8 cellular contexts compared by ENCODE assay signal in the genomic region with DNA sequence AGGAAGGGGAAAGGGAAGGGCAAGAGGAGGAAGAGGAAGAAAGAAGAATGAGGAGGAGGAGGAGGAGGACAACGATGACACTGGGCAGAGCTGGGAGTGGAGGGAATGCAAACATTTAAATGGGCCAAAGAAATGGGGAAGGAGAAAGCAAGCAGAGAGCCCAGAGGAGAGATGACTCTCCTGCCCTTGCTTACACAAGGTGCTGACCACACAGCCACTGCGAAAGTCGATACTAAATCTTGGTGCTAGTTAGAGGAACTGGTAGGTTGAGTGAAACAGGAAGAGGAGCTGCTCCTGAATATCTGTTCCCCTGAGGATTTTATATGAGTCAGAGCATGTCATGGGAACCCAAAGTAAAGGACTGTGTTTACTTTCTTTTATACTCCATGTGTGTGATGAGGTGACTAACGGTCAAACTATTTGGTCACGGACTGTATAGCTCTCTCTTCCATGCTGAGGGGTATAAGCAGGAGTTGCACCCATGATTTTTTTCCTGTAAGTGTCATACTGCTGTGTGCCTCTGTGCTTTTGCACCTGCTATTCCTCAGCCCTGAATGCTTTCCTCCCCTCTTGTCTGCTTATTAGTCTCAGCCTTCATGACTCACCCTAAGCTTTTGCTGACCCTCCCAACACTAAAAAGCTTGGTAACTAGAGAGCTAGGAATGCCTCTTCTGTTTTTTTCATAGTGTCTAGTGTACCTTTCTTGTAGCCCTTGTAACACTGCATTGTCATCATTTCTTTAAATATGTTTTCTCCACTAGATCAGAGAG. TPM values are rescaled to one million over a fixed set of nuclear protein-coding genes. Genes with fewer than 3 reads are reported as not detected.
DNase-seq lines count a peak whose midpoint lies in the region; ATAC-seq and TF ChIP-seq lines count a peak whose summit lies in the region.

No MANE protein-coding gene starts in this region.

- in situ Hi-C loops in astrocyte of the cerebellum (cut with HindIII; ENCODE audit: low sequenced_read_pairs) = no loop called here

- H3K36me3 ChIP-seq in lung (ENCODE audit: control insufficient read depth in 2 of 2, insufficient read depth in 2 of 2, low read length in 2 of 2) = no peaks in the 10 kb centered on the region

- H3K4me3 ChIP-seq in astrocyte of the cerebellum (ENCODE audit: low read depth, low read length) = peak overlapping the region; percentile 3
- H3K4me3 ChIP-seq in lung = no peak overlapping the region

- no peaks in the 10 kb centered on the region for H3K27me3 ChIP-seq in lung (ENCODE audit: control insufficient read depth, insufficient read depth)

- peak overlapping the region in 1 of 2 donors; percentile 77 for H3K27ac ChIP-seq in lung (ENCODE audit: low read depth in 1 of 2, low read length in 1 of 2)

- TF ChIP-seq CTCF in astrocyte of the cerebellum (IDR thresholded peaks at IDR 0.05; ENCODE audit: low read depth, low read length, missing control alignments) = no peak
- no peak for TF ChIP-seq CTCF in lung (IDR thresholded peaks at IDR 0.05; ENCODE audit: control extremely low read depth, extremely low read depth)

- DNase-seq in AML-193 (lab: John Stamatoyannopoulos, UW) = peak; percentile 98
- DNase-seq in NCI-H2029 treated with DMSO at 0.1 percent for 48 hours (lab: John Stamatoyannopoulos, UW) = peak; percentile 32
- peak; percentile 88 for DNase-seq in astrocyte of the cerebellum (ENCODE audit: low read depth)
- DNase-seq in lung (ENCODE audit: low spot score) = peak; percentile 39
- no peak for DNase-seq in activated naive CD4-positive, alpha-beta T cell treated with anti-CD3 and anti-CD28 coated beads, Interleukin-2, amount 50 U/mL, for 16 hours
- no peak for DNase-seq in NCI-H1092 treated with DMSO at 0.1 percent for 48 hours (lab: John Stamatoyannopoulos, UW)

- peak; percentile 76 for ATAC-seq in GM18520 (IDR thresholded peaks at IDR 0.05; ENCODE audit: unreplicated experiment)
- peak; percentile 83 for ATAC-seq in HG02970 (IDR thresholded peaks at IDR 0.05; ENCODE audit: low FRiP score, unreplicated experiment)
- peak; percentile 93 for ATAC-seq in lung (ENCODE audit: insufficient read depth, low FRiP score)

- no peaks in the 10 kb centered on the region for H3K4me1 ChIP-seq in lung (ENCODE audit: control insufficient read depth in 2 of 2, insufficient read depth in 2 of 2, low read length in 2 of 2)

- H3K9me3 ChIP-seq in lung (ENCODE audit: control insufficient read depth in 2 of 2, insufficient read depth in 1 of 2, low read length in 1 of 2) = no peaks in the 10 kb centered on the region

- 18 to 29% methylated on average over 5 of the region's 5 CpGs for WGBS in lung, 2 donors

RNA-seq across cellular contexts. Expression of a gene that starts 9.5 kb away (rescaled TPM):
- total RNA-seq in lung = 1 to 10 TPM; 8.3 to 9.3 TPM
- polyA plus RNA-seq in lung = 1 to 10 TPM; 2.5 to 3.4 TPM

Comparison
In these comparisons a context has a peak if more than half of its experiments do, and no peak if none do; other contexts are left out.
1. DNase-seq: peak in AML-193 (2 of 2), NCI-H2029 treated with DMSO at 0.1 percent for 48 hours (single experiment), astrocyte of the cerebellum (single experiment) and lung (single experiment); none in activated naive CD4-positive, alpha-beta T cell treated with anti-CD3 and anti-CD28 coated beads, Interleukin-2, amount 50 U/mL, for 16 hours (single experiment) and NCI-H1092 treated with DMSO at 0.1 percent for 48 hours (single experiment).
2. Peak in every context shown above with its lines, with median percentiles within 50 percentile points of each other: ATAC-seq.